Comparison of ENCODE assay signal across 8 cellular contexts in genomic region chr2:195660265-195660890, GRCh38. TPM values are rescaled to one million over a fixed set of nuclear protein-coding genes. Genes with fewer than 3 reads are reported as not detected.
A peak's percentile ranks its signal among the peaks of the same experiment; 100 is the strongest.
DNase-seq lines count a peak whose midpoint lies in the region; ATAC-seq and TF ChIP-seq lines count a peak whose summit lies in the region.

No MANE protein-coding gene starts in this region.

- H3K4me3 ChIP-seq in BE2C (ENCODE audit: low read depth, low read length) (no peak overlapping the region; the same call in 1 of the 2 replicates), endocrine pancreas (ENCODE audit: control insufficient read depth, insufficient read depth, low read length) (peak overlapping the region; percentile 10)

- TF ChIP-seq CTCF in BE2C (IDR thresholded peaks at IDR 0.05; ENCODE audit: low read depth, low read length): peak; percentile 87

- H3K36me3 ChIP-seq in BE2C (peaks cover 11% of the 10 kb centered on the region), endocrine pancreas (ENCODE audit: control insufficient read depth, insufficient read depth, low read length) (no peaks in the 10 kb centered on the region)

- H3K27ac Mint-ChIP-seq in natural killer cell treated with Interleukin-12 subunit alpha and Interleukin-12 subunit beta and Interleukin-15 and Interleukin-18, amount 100 ng/mL, for 72 hours: peak overlapping the region; percentile 95 to 97

- DNase-seq in BE2C (peak; percentile 83), H4 (ENCODE audit: low spot score) (peak; percentile 54), NCI-H748 treated with DMSO at 0.1 percent for 48 hours (lab: John Stamatoyannopoulos, UW) (peak; percentile 78)
- DNase-seq in activated CD8-positive, alpha-beta memory T cell treated with anti-CD3 and anti-CD28 coated beads for 48 hours (ENCODE audit: low read depth in 2 of 3, low spot score in 2 of 3): peak in 2 of 3 experiments; percentile 29 to 58
- DNase-seq in natural killer cell treated with Interleukin-12 subunit alpha and Interleukin-12 subunit beta and Interleukin-15 and Interleukin-18, amount 100 ng/mL, for 72 hours (ENCODE audit: low spot score): peak; percentile 82
- DNase-seq in stimulated activated naive CD8-positive, alpha-beta T cell treated with anti-CD3 and anti-CD28 coated beads, Interleukin-15, Interleukin-2, amounts not matched to agents 100 U/mL and 50 U/mL, for 24 hours: peak; percentile 81

- peaks cover 7% of the 10 kb centered on the region for H3K4me1 ChIP-seq in BE2C
- peaks cover 24% of the 10 kb centered on the region for H3K4me1 ChIP-seq in endocrine pancreas (ENCODE audit: control insufficient read depth, insufficient read depth, low read length)

- H3K4me1 Mint-ChIP-seq in natural killer cell treated with Interleukin-12 subunit alpha and Interleukin-12 subunit beta and Interleukin-15 and Interleukin-18, amount 100 ng/mL, for 72 hours (ENCODE audit: low read depth in 2 of 2): peaks cover 29 to 49% of the 10 kb centered on the region in 2 donors

- H3K4me3 Mint-ChIP-seq in natural killer cell treated with Interleukin-12 subunit alpha and Interleukin-12 subunit beta and Interleukin-15 and Interleukin-18, amount 100 ng/mL, for 72 hours: peak overlapping the region; percentile 94

- H3K27me3 Mint-ChIP-seq in natural killer cell treated with Interleukin-12 subunit alpha and Interleukin-12 subunit beta and Interleukin-15 and Interleukin-18, amount 100 ng/mL, for 72 hours: no peaks in the 10 kb centered on the region

- H3K9me3 ChIP-seq in BE2C: no peaks in the 10 kb centered on the region
- no peaks in the 10 kb centered on the region for H3K9me3 ChIP-seq in endocrine pancreas (ENCODE audit: control insufficient read depth, low read length)

- no peak for ATAC-seq in natural killer cell treated with Interleukin-12 subunit alpha and Interleukin-12 subunit beta and Interleukin-15 and Interleukin-18, amount 100 ng/mL, for 72 hours
- no peak for ATAC-seq in stimulated activated naive CD8-positive, alpha-beta T cell treated with anti-CD3 and anti-CD28 coated beads, Interleukin-15, Interleukin-2, amounts not matched to agents 100 U/mL and 50 U/mL, for 24 hours
- ATAC-seq in GM21529 (IDR thresholded peaks at IDR 0.05; ENCODE audit: unreplicated experiment): no peak

- H3K27me3 ChIP-seq in BE2C (no peaks in the 10 kb centered on the region), endocrine pancreas (ENCODE audit: control insufficient read depth, insufficient read depth, low read length) (no peaks in the 10 kb centered on the region)

- no peaks in the 10 kb centered on the region for H3K9me3 Mint-ChIP-seq in natural killer cell treated with Interleukin-12 subunit alpha and Interleukin-12 subunit beta and Interleukin-15 and Interleukin-18, amount 100 ng/mL, for 72 hours

- H3K9ac ChIP-seq in endocrine pancreas (ENCODE audit: control insufficient read depth, insufficient read depth, low read length): no peak overlapping the region

- H3K36me3 Mint-ChIP-seq in natural killer cell treated with Interleukin-12 subunit alpha and Interleukin-12 subunit beta and Interleukin-15 and Interleukin-18, amount 100 ng/mL, for 72 hours: peaks cover 15% of the 10 kb centered on the region

RNA-seq across cellular contexts. Expression of gene SLC39A10, which starts 3.4 kb away (rescaled TPM):
- polyA plus RNA-seq in BE2C (2012; ENCODE audit: insufficient read depth, insufficient read length, low read depth): 27.7 TPM
- 19.1 and 19.2 TPM in 2 replicates for total RNA-seq in H4 (2014; rRNA removed; shearing (Covaris generic))
- 10 to 100 TPM; 36.1 to 79.1 TPM for total RNA-seq in natural killer cell treated with Interleukin-12 subunit alpha and Interleukin-12 subunit beta and Interleukin-15 and Interleukin-18, amount 100 ng/mL, for 72 hours
